Comparison of ENCODE assay signal across 1 cellular context in genomic region chr15:25880877-25881276, GRCh38. TPM values are rescaled to one million over a fixed set of nuclear protein-coding genes. Genes with fewer than 3 reads are reported as not detected.
"Had no signal": no experiment of that assay in that cellular context is flagged by ENCODE, and none has a peak within 500 bp of the region (broad histone marks: within the 10 kb centered on the region; RNA-seq: fewer than 3 reads in every experiment).

No MANE protein-coding gene starts in this region.

RNA-seq across cellular contexts. Expression of gene ATP10A, which starts 17.8 kb away (rescaled TPM):
- total RNA-seq: M059J had no signal
